In genomic region chr15:38335106-38335505, GRCh38 we compare ENCODE assay signal across 23 cellular contexts.
"Had no signal": no experiment of that assay in that cellular context is flagged by ENCODE, and none has a peak within 500 bp of the region (broad histone marks: within the 10 kb centered on the region; RNA-seq: fewer than 3 reads in every experiment).

No MANE protein-coding gene starts in this region.

- H3K36me3 ChIP-seq: prostate gland had no signal

- H3K27me3 ChIP-seq: esophagus squamous epithelium, left lung, sigmoid colon, stomach, testis, tibial artery had no signal

- DNase-seq: dermis blood vessel endothelial cell; effector memory CD4-positive, alpha-beta T cell; erythroblast; esophagus squamous epithelium; foreskin melanocyte; head of caudate nucleus; left lung; mesendoderm; naive thymus-derived CD8-positive, alpha-beta T cell; right cardiac atrium; sigmoid colon; stimulated activated CD4-positive, alpha-beta T cell treated with anti-CD3 and anti-CD28 coated beads, Interleukin-2, amount 100 ng/mL, for 24 hours; stimulated activated CD4-positive, alpha-beta T cell treated with anti-CD3 and anti-CD28 coated beads, Interleukin-4, amount 100 ng/mL, for 24 hours; stimulated activated naive CD4-positive, alpha-beta T cell treated with Interleukin-2 at 50 U/mL for 16 hours; stomach; testis; tibial artery had no signal

- H3K4me1 ChIP-seq: esophagus squamous epithelium, prostate gland, sigmoid colon, stomach, testis, tibial artery had no signal

- H3K36me3 Mint-ChIP-seq: naive thymus-derived CD8-positive, alpha-beta T cell; stimulated activated effector memory CD8-positive, alpha-beta T cell treated with anti-CD3 and anti-CD28 coated beads, Interleukin-12 subunit alpha, Interleukin-12 subunit beta, amount 100 ng/mL, for 72 hours had no signal

- ATAC-seq: left lung; naive thymus-derived CD8-positive, alpha-beta T cell; right cardiac atrium; stimulated activated effector memory CD8-positive, alpha-beta T cell treated with anti-CD3 and anti-CD28 coated beads, Interleukin-12 subunit alpha, Interleukin-12 subunit beta, amount 100 ng/mL, for 72 hours had no signal

- H3K27me3 Mint-ChIP-seq: type B pancreatic cell had no signal

- H3K27ac ChIP-seq: coronary artery, esophagus squamous epithelium, left lung, prostate gland, sigmoid colon, stomach, testis, tibial artery had no signal

- H3K9me3 Mint-ChIP-seq: naive thymus-derived CD8-positive, alpha-beta T cell; stimulated activated effector memory CD8-positive, alpha-beta T cell treated with anti-CD3 and anti-CD28 coated beads, Interleukin-12 subunit alpha, Interleukin-12 subunit beta, amount 100 ng/mL, for 72 hours; type B pancreatic cell had no signal

- H3K27ac Mint-ChIP-seq: naive thymus-derived CD8-positive, alpha-beta T cell; stimulated activated effector memory CD8-positive, alpha-beta T cell treated with anti-CD3 and anti-CD28 coated beads, Interleukin-12 subunit alpha, Interleukin-12 subunit beta, amount 100 ng/mL, for 72 hours; type B pancreatic cell had no signal

- FAIRE-seq: endometrium, keratinocyte had no signal

- H3K9me3 ChIP-seq: esophagus squamous epithelium, left lung, prostate gland, sigmoid colon, stomach, testis, tibial artery had no signal

- H3K4me1 Mint-ChIP-seq: naive thymus-derived CD8-positive, alpha-beta T cell; stimulated activated effector memory CD8-positive, alpha-beta T cell treated with anti-CD3 and anti-CD28 coated beads, Interleukin-12 subunit alpha, Interleukin-12 subunit beta, amount 100 ng/mL, for 72 hours had no signal

- H3K4me3 Mint-ChIP-seq: naive thymus-derived CD8-positive, alpha-beta T cell; stimulated activated effector memory CD8-positive, alpha-beta T cell treated with anti-CD3 and anti-CD28 coated beads, Interleukin-12 subunit alpha, Interleukin-12 subunit beta, amount 100 ng/mL, for 72 hours; type B pancreatic cell had no signal

- H3K4me3 ChIP-seq: coronary artery, esophagus squamous epithelium, left lung, prostate gland, sigmoid colon, stomach, testis, tibial artery had no signal
